8 cellular contexts compared by ENCODE assay signal in genomic region chr12:112907415-112908157, GRCh38.
DNase-seq lines count a peak whose midpoint lies in the region; ATAC-seq lines count a peak whose summit lies in the region.

No MANE protein-coding gene starts in this region.

- H3K27me3 ChIP-seq in adipocyte (replicated peaks; ENCODE audit: control insufficient read depth, insufficient read depth, low read length) (no peaks in the 10 kb centered on the region), muscle layer of duodenum (ENCODE audit: low read depth, low read length) (no peaks in the 10 kb centered on the region)

- ATAC-seq in GM19324 (IDR thresholded peaks at IDR 0.05; ENCODE audit: low FRiP score, unreplicated experiment) (peak; percentile 43), HG03342 (IDR thresholded peaks at IDR 0.05; ENCODE audit: unreplicated experiment) (peak; percentile 37)

- peak overlapping the region; percentile 89 for H3K27ac ChIP-seq in muscle layer of duodenum (ENCODE audit: low read length)

- H3K4me1 ChIP-seq in adipocyte (ENCODE audit: control insufficient read depth, insufficient read depth, low read length): peaks cover 50% of the 10 kb centered on the region
- peaks cover 7 to 25% of the 10 kb centered on the region in 2 donors for H3K4me1 ChIP-seq in muscle layer of duodenum (ENCODE audit: control insufficient read depth in 1 of 2, insufficient read depth in 2 of 2, low read length in 2 of 2)

- H3K36me3 ChIP-seq in adipocyte (ENCODE audit: control insufficient read depth, insufficient read depth, low read length, severe bottlenecking) (peaks cover 18% of the 10 kb centered on the region), muscle layer of duodenum (ENCODE audit: control insufficient read depth in 1 of 2, insufficient read depth in 2 of 2, low read length in 2 of 2) (peaks cover 3 to 11% of the 10 kb centered on the region in 2 donors)

- H3K4me3 ChIP-seq in adipocyte (ENCODE audit: low read length): peak overlapping the region; percentile 82
- peak overlapping the region; percentile 55 to 87 for H3K4me3 ChIP-seq in muscle layer of duodenum (ENCODE audit: low read depth in 1 of 2, low read length in 2 of 2)

- peak overlapping the region; percentile 81 for H3K9ac ChIP-seq in adipocyte (ENCODE audit: low read length)

- H3K9me3 ChIP-seq in adipocyte (ENCODE audit: control insufficient read depth, low read length) (peaks cover 13% of the 10 kb centered on the region), muscle layer of duodenum (ENCODE audit: control insufficient read depth in 1 of 2, low read length in 2 of 2) (peaks cover 0 to 15% of the 10 kb centered on the region in 2 donors)

- DNase-seq in Ammon's horn (ENCODE audit: low spot score): peak; percentile 37
- no peak for DNase-seq in adipocyte (ENCODE audit: low read depth)
- no peak for DNase-seq in inferior parietal cortex (ENCODE audit: extremely low spot score)
- DNase-seq in NCI-H1105 treated with DMSO at 0.1 percent for 48 hours (lab: John Stamatoyannopoulos, UW): no peak
- DNase-seq in NCI-H526 treated with DMSO at 0.1 percent for 48 hours (lab: John Stamatoyannopoulos, UW): no peak
